29 cellular contexts compared by ENCODE assay signal in the genomic region with DNA sequence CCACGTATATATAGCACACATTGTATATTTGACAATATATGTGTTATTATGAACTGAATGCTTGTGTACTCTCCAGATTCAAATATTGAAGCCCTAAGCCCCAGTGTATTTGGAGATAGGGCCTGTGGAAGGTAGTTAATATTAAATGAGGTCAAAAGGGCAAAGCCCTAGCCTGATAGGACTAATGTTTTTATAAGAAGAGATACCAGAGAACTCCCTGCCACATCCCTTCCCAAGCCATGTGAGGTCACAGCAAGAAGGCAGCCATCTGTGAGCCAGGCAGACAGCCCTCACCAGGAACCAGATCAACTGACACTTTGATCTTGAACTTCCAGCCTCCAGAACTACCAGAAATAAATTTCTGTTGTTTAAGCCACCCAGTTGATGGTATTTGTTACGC.
"Had no signal": no experiment of that assay in that cellular context is flagged by ENCODE, and none has a peak within 500 bp of the region (broad histone marks: within the 10 kb centered on the region; RNA-seq: fewer than 3 reads in every experiment).

No MANE protein-coding gene starts in this region.

- H3K4me1 ChIP-seq: foreskin keratinocyte, gastroesophageal sphincter, lower lobe of right lung, neural progenitor cell, parathyroid adenoma, suprapubic skin, transverse colon, upper lobe of right lung, uterus had no signal

- H3K36me3 ChIP-seq: gastroesophageal sphincter, heart right ventricle, left ventricle myocardium inferior, lower lobe of right lung, neural progenitor cell, suprapubic skin, transverse colon, upper lobe of right lung, uterus had no signal

- H3K4me1 Mint-ChIP-seq: naive B cell; stimulated activated naive CD8-positive, alpha-beta T cell treated with anti-CD3 and anti-CD28 coated beads, Interleukin-15, amount 100 ng/mL, for 72 hours had no signal

- FAIRE-seq: colon, islet of Langerhans had no signal

- H2AFZ ChIP-seq: parathyroid adenoma had no signal

- H3K4me2 ChIP-seq: neural progenitor cell had no signal

- H3K9me3 ChIP-seq: gastroesophageal sphincter, heart right ventricle, left ventricle myocardium inferior, lower lobe of right lung, mucosa of descending colon, suprapubic skin, transverse colon, upper lobe of right lung, uterus had no signal

- ATAC-seq: esophagus mucosa; foreskin keratinocyte; gastroesophageal sphincter; heart right ventricle; left cardiac atrium; lower lobe of right lung; mucosa of descending colon; natural killer cell treated with Interleukin-12 subunit alpha and Interleukin-12 subunit beta and Interleukin-15 and Interleukin-18, amount 100 ng/mL, for 72 hours; stimulated activated naive CD8-positive, alpha-beta T cell treated with anti-CD3 and anti-CD28 coated beads, Interleukin-15, amount 100 ng/mL, for 72 hours; upper lobe of right lung had no signal

- H3K27ac ChIP-seq: dorsolateral prefrontal cortex, epithelial cell of prostate, foreskin keratinocyte, gastroesophageal sphincter, heart right ventricle, left ventricle myocardium inferior, lower lobe of right lung, neural progenitor cell, parathyroid adenoma, skin epidermis, suprapubic skin, transverse colon, upper lobe of right lung, uterus had no signal

- H3K79me2 ChIP-seq: parathyroid adenoma had no signal

- DNase-seq: dorsolateral prefrontal cortex; effector CD4-positive, alpha-beta T cell; foreskin keratinocyte; heart right ventricle; hippocampal formation; left cardiac atrium; left ventricle myocardium inferior; lower lobe of right lung; mucosa of descending colon; naive B cell; stimulated activated CD4-positive, alpha-beta T cell treated with anti-CD3 and anti-CD28 coated beads, Interleukin-15, amount 100 ng/mL, for 24 hours; stimulated activated CD4-positive, alpha-beta T cell treated with anti-CD3 and anti-CD28 coated beads, Interleukin-4, amount 100 ng/mL, for 1 hour; stimulated activated CD8-positive, alpha-beta memory T cell treated with anti-CD3 and anti-CD28 coated beads, Interleukin-4, amount 100 ng/mL, for 48 hours; stimulated activated naive CD4-positive, alpha-beta T cell; stimulated activated naive CD8-positive, alpha-beta T cell treated with anti-CD3 and anti-CD28 coated beads, Interleukin-15, amount 100 ng/mL, for 72 hours; transverse colon; upper lobe of right lung; uterus had no signal

- H3K4me3 Mint-ChIP-seq: naive B cell; natural killer cell treated with Interleukin-12 subunit alpha and Interleukin-12 subunit beta and Interleukin-15 and Interleukin-18, amount 100 ng/mL, for 72 hours; neural progenitor cell; stimulated activated naive CD8-positive, alpha-beta T cell treated with anti-CD3 and anti-CD28 coated beads, Interleukin-15, amount 100 ng/mL, for 72 hours had no signal

- H3K36me3 Mint-ChIP-seq: naive B cell; natural killer cell treated with Interleukin-12 subunit alpha and Interleukin-12 subunit beta and Interleukin-15 and Interleukin-18, amount 100 ng/mL, for 72 hours; neural progenitor cell had no signal

- H3K4me3 ChIP-seq: dorsolateral prefrontal cortex, gastroesophageal sphincter, heart right ventricle, left ventricle myocardium inferior, lower lobe of right lung, mucosa of descending colon, neural progenitor cell, skin epidermis, suprapubic skin, transverse colon, upper lobe of right lung, uterus had no signal

- H3K9me3 Mint-ChIP-seq: naive B cell; neural progenitor cell; stimulated activated naive CD8-positive, alpha-beta T cell treated with anti-CD3 and anti-CD28 coated beads, Interleukin-15, amount 100 ng/mL, for 72 hours had no signal

- H3K27ac Mint-ChIP-seq: naive B cell; natural killer cell treated with Interleukin-12 subunit alpha and Interleukin-12 subunit beta and Interleukin-15 and Interleukin-18, amount 100 ng/mL, for 72 hours; neural progenitor cell; progenitor cell of endocrine pancreas; stimulated activated naive CD8-positive, alpha-beta T cell treated with anti-CD3 and anti-CD28 coated beads, Interleukin-15, amount 100 ng/mL, for 72 hours had no signal

- H3K27me3 ChIP-seq: dorsolateral prefrontal cortex, gastroesophageal sphincter, heart right ventricle, neural progenitor cell, transverse colon, upper lobe of right lung, uterus had no signal

- H3K9ac ChIP-seq: neural progenitor cell, parathyroid adenoma had no signal

- H3K27me3 Mint-ChIP-seq: progenitor cell of endocrine pancreas had no signal
